In genomic region chr11:118169300-118170140, GRCh38 we compare ENCODE assay signal across 26 cellular contexts. TPM values are rescaled to one million over a fixed set of nuclear protein-coding genes. Genes with fewer than 3 reads are reported as not detected.
"Had no signal": no experiment of that assay in that cellular context is flagged by ENCODE, and none has a peak within 500 bp of the region (broad histone marks: within the 10 kb centered on the region; RNA-seq: fewer than 3 reads in every experiment).

No MANE protein-coding gene starts in this region.

- H3K4me1 Mint-ChIP-seq: memory B cell; natural killer cell; stimulated activated naive CD8-positive, alpha-beta T cell treated with anti-CD3 and anti-CD28 coated beads, Interleukin-15, amount 100 ng/mL, for 72 hours had no signal

- H3K36me3 Mint-ChIP-seq: memory B cell; mesothelial cell of epicardium; natural killer cell; stimulated activated naive B cell treated with anti-CD40 and anti-IgM and Interleukin-4, amounts not matched to agents 10 μg/mL and 1 μg/mL and 100 μg/mL, for 72 hours had no signal

- H3K27me3 ChIP-seq: dorsolateral prefrontal cortex, testis had no signal

- H3K27ac ChIP-seq: lower lobe of right lung, sigmoid colon, skin epidermis, testis, tibial nerve had no signal

- H3K9me3 Mint-ChIP-seq: memory B cell; mesothelial cell of epicardium; natural killer cell; neural crest cell; stimulated activated naive B cell treated with anti-CD40 and anti-IgM and Interleukin-4, amounts not matched to agents 10 μg/mL and 1 μg/mL and 100 μg/mL, for 72 hours; stimulated activated naive CD8-positive, alpha-beta T cell treated with anti-CD3 and anti-CD28 coated beads, Interleukin-15, amount 100 ng/mL, for 72 hours had no signal

- ATAC-seq: esophagus mucosa; left lobe of liver; lower lobe of right lung; natural killer cell; stimulated activated naive B cell treated with anti-CD40 and anti-IgM and Interleukin-4, amounts not matched to agents 10 μg/mL and 1 μg/mL and 100 μg/mL, for 72 hours; stimulated activated naive CD8-positive, alpha-beta T cell treated with anti-CD3 and anti-CD28 coated beads, Interleukin-15, amount 100 ng/mL, for 72 hours had no signal

- H3K4me3 Mint-ChIP-seq: memory B cell; mesothelial cell of epicardium; natural killer cell; neural crest cell; stimulated activated naive B cell treated with anti-CD40 and anti-IgM and Interleukin-4, amounts not matched to agents 10 μg/mL and 1 μg/mL and 100 μg/mL, for 72 hours; stimulated activated naive CD8-positive, alpha-beta T cell treated with anti-CD3 and anti-CD28 coated beads, Interleukin-15, amount 100 ng/mL, for 72 hours had no signal

- H3K9me3 ChIP-seq: heart right ventricle, lower lobe of right lung, sigmoid colon, testis, tibial nerve had no signal

- H3K27ac Mint-ChIP-seq: memory B cell; mesothelial cell of epicardium; natural killer cell; stimulated activated naive B cell treated with anti-CD40 and anti-IgM and Interleukin-4, amounts not matched to agents 10 μg/mL and 1 μg/mL and 100 μg/mL, for 72 hours; stimulated activated naive CD8-positive, alpha-beta T cell treated with anti-CD3 and anti-CD28 coated beads, Interleukin-15, amount 100 ng/mL, for 72 hours had no signal

- H3K36me3 ChIP-seq: lower lobe of right lung, sigmoid colon had no signal

- H3K4me3 ChIP-seq: dorsolateral prefrontal cortex, heart right ventricle, lower lobe of right lung, sigmoid colon, skin epidermis, testis, tibial nerve had no signal

- DNase-seq: cortex of kidney; dorsolateral prefrontal cortex; effector CD8-positive, alpha-beta T cell; hypothalamus; kidney glomerular epithelial cell; lower lobe of right lung; natural killer cell; occipital lobe; sigmoid colon; stimulated activated CD4-positive, alpha-beta T cell treated with anti-CD3 and anti-CD28 coated beads, Interleukin-2, amount 100 ng/mL, for 24 hours; stimulated activated CD4-positive, alpha-beta T cell treated with anti-CD3 and anti-CD28 coated beads, Interleukin-4, amount 100 ng/mL, for 4 hours; stimulated activated naive B cell treated with anti-CD40 and anti-IgM and Interleukin-4, amounts not matched to agents 10 μg/mL and 1 μg/mL and 100 μg/mL, for 72 hours; stimulated activated naive CD8-positive, alpha-beta T cell treated with anti-CD3 and anti-CD28 coated beads, Interleukin-15, amount 100 ng/mL, for 72 hours; testis had no signal

RNA-seq across cellular contexts. Expression of gene SCN2B, which starts 6.9 kb away (rescaled TPM):
- total RNA-seq: glomerular endothelial cell, left lobe of liver, myocyte, natural killer cell, pulmonary artery endothelial cell had no signal

RNA-seq across cellular contexts. Expression of gene SCN4B, which starts 16.9 kb away (rescaled TPM):
- total RNA-seq: myocyte had no signal

RNA-seq across cellular contexts. Expression of gene JAML, which starts 55.3 kb away (rescaled TPM):
- total RNA-seq: fibroblast of lung, glomerular endothelial cell, mesothelial cell of epicardium, myocyte, neural crest cell had no signal
- polyA plus RNA-seq: fibroblast of lung had no signal
